In the genomic region with DNA sequence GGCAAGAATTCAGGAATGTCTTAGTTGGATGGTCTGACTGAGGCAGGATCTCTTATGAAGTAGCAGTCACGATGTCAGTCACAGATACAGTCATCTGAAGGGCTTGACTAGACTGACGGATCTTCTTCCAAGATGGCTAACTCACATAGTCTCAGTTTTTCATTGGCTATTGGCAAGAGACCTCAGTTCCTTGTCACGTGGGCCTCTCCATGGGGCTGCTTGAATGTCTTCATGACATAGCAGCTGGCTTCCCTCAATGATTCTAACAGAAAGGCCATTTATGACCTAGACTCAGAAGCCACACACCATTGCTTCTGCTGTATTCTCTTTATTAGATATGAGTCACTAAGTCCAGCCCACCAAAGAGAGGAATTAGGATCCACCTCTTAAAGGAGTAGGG, we compare ENCODE assay signal across 1 cellular context.
TF ChIP-seq lines count a peak whose summit lies in the region.

No MANE protein-coding gene starts in this region.

TF ChIP-seq in neural cell, 6 proteins besides CTCF, POLR2A, EP300 and RAD21 (continued from another document):
- TF ChIP-seq, protein P1, sequence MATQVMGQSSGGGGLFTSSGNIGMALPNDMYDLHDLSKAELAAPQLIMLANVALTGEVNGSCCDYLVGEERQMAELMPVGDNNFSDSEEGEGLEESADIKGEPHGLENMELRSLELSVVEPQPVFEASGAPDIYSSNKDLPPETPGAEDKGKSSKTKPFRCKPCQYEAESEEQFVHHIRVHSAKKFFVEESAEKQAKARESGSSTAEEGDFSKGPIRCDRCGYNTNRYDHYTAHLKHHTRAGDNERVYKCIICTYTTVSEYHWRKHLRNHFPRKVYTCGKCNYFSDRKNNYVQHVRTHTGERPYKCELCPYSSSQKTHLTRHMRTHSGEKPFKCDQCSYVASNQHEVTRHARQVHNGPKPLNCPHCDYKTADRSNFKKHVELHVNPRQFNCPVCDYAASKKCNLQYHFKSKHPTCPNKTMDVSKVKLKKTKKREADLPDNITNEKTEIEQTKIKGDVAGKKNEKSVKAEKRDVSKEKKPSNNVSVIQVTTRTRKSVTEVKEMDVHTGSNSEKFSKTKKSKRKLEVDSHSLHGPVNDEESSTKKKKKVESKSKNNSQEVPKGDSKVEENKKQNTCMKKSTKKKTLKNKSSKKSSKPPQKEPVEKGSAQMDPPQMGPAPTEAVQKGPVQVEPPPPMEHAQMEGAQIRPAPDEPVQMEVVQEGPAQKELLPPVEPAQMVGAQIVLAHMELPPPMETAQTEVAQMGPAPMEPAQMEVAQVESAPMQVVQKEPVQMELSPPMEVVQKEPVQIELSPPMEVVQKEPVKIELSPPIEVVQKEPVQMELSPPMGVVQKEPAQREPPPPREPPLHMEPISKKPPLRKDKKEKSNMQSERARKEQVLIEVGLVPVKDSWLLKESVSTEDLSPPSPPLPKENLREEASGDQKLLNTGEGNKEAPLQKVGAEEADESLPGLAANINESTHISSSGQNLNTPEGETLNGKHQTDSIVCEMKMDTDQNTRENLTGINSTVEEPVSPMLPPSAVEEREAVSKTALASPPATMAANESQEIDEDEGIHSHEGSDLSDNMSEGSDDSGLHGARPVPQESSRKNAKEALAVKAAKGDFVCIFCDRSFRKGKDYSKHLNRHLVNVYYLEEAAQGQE (IDR thresholded peaks at IDR 0.05; ENCODE audit: borderline replicate concordance), result no peak
- TF ChIP-seq SMC3 (conservative IDR thresholded peaks at IDR 0.05; ENCODE audit: poor library complexity) (no peak), EZH2 (IDR thresholded peaks at IDR 0.05; ENCODE audit: borderline replicate concordance, insufficient read depth, low read length, poor library complexity, severe bottlenecking) (no peak)
